In genomic region chr7:138407792-138408191, GRCh38 we compare ENCODE assay signal across 2 cellular contexts.
TF ChIP-seq lines count a peak whose summit lies in the region.

No MANE protein-coding gene starts in this region.

TF ChIP-seq in liver, 16 proteins besides CTCF, POLR2A, EP300 and RAD21:
- TF ChIP-seq ATF3 (IDR thresholded peaks at IDR 0.05) (no peak), NR2F2 (IDR thresholded peaks at IDR 0.05) (peak; percentile 26), FOXA2 (IDR thresholded peaks at IDR 0.05) (no peak), JUND (IDR thresholded peaks at IDR 0.05) (no peak), YY1 (IDR thresholded peaks at IDR 0.05) (no peak), RXRA (IDR thresholded peaks at IDR 0.05) (no peak), SP1 (IDR thresholded peaks at IDR 0.05) (no peak), ZBTB33 (IDR thresholded peaks at IDR 0.05) (no peak), TAF1 (conservative IDR thresholded peaks at IDR 0.05) (no peak), HNF4G (IDR thresholded peaks at IDR 0.05) (no peak), FOXA1 (IDR thresholded peaks at IDR 0.05) (no peak), GABPA (IDR thresholded peaks at IDR 0.05 in 1 of 2, conservative IDR thresholded peaks at IDR 0.05 in 1 of 2) (no peak), EGR1 (IDR thresholded peaks at IDR 0.05; ENCODE audit: low read depth in 2 of 2) (peak; percentile 30 to 54), HNF4A (conservative IDR thresholded peaks at IDR 0.05) (no peak)
- TF ChIP-seq, protein P1, sequence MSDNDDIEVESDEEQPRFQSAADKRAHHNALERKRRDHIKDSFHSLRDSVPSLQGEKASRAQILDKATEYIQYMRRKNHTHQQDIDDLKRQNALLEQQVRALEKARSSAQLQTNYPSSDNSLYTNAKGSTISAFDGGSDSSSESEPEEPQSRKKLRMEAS (IDR thresholded peaks at IDR 0.05): peak; percentile 59
- TF ChIP-seq, protein P2, sequence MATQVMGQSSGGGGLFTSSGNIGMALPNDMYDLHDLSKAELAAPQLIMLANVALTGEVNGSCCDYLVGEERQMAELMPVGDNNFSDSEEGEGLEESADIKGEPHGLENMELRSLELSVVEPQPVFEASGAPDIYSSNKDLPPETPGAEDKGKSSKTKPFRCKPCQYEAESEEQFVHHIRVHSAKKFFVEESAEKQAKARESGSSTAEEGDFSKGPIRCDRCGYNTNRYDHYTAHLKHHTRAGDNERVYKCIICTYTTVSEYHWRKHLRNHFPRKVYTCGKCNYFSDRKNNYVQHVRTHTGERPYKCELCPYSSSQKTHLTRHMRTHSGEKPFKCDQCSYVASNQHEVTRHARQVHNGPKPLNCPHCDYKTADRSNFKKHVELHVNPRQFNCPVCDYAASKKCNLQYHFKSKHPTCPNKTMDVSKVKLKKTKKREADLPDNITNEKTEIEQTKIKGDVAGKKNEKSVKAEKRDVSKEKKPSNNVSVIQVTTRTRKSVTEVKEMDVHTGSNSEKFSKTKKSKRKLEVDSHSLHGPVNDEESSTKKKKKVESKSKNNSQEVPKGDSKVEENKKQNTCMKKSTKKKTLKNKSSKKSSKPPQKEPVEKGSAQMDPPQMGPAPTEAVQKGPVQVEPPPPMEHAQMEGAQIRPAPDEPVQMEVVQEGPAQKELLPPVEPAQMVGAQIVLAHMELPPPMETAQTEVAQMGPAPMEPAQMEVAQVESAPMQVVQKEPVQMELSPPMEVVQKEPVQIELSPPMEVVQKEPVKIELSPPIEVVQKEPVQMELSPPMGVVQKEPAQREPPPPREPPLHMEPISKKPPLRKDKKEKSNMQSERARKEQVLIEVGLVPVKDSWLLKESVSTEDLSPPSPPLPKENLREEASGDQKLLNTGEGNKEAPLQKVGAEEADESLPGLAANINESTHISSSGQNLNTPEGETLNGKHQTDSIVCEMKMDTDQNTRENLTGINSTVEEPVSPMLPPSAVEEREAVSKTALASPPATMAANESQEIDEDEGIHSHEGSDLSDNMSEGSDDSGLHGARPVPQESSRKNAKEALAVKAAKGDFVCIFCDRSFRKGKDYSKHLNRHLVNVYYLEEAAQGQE (IDR thresholded peaks at IDR 0.05): no peak

TF ChIP-seq in HepG2, 621 proteins besides CTCF, POLR2A, EP300 and RAD21 (continued from another document):
- TF ChIP-seq, protein P3, sequence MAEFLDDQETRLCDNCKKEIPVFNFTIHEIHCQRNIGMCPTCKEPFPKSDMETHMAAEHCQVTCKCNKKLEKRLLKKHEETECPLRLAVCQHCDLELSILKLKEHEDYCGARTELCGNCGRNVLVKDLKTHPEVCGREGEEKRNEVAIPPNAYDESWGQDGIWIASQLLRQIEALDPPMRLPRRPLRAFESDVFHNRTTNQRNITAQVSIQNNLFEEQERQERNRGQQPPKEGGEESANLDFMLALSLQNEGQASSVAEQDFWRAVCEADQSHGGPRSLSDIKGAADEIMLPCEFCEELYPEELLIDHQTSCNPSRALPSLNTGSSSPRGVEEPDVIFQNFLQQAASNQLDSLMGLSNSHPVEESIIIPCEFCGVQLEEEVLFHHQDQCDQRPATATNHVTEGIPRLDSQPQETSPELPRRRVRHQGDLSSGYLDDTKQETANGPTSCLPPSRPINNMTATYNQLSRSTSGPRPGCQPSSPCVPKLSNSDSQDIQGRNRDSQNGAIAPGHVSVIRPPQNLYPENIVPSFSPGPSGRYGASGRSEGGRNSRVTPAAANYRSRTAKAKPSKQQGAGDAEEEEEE (CRISPR knock-in tag; IDR thresholded peaks at IDR 0.05; ENCODE audit: borderline replicate concordance): no peak
- TF ChIP-seq SKI (IDR thresholded peaks at IDR 0.05; ENCODE audit: partially characterized antibody): no peak
- no peak for TF ChIP-seq TOE1 (CRISPR knock-in tag; IDR thresholded peaks at IDR 0.05)
- no peak for TF ChIP-seq ZNF33A (CRISPR knock-in tag; IDR thresholded peaks at IDR 0.05; ENCODE audit: borderline replicate concordance)
- TF ChIP-seq AKAP8 (CRISPR knock-in tag; IDR thresholded peaks at IDR 0.05): no peak
- TF ChIP-seq DMAP1 (CRISPR knock-in tag; IDR thresholded peaks at IDR 0.05): no peak
- no peak for TF ChIP-seq STAT6 (CRISPR knock-in tag; IDR thresholded peaks at IDR 0.05; ENCODE audit: borderline replicate concordance)
- no peak for TF ChIP-seq ZNF207 (IDR thresholded peaks at IDR 0.05; ENCODE audit: borderline replicate concordance)
- TF ChIP-seq TBX2 (CRISPR knock-in tag; IDR thresholded peaks at IDR 0.05; ENCODE audit: borderline replicate concordance): no peak
- no peak for TF ChIP-seq TAF1 (CRISPR knock-in tag; IDR thresholded peaks at IDR 0.05)
- TF ChIP-seq, protein P4, sequence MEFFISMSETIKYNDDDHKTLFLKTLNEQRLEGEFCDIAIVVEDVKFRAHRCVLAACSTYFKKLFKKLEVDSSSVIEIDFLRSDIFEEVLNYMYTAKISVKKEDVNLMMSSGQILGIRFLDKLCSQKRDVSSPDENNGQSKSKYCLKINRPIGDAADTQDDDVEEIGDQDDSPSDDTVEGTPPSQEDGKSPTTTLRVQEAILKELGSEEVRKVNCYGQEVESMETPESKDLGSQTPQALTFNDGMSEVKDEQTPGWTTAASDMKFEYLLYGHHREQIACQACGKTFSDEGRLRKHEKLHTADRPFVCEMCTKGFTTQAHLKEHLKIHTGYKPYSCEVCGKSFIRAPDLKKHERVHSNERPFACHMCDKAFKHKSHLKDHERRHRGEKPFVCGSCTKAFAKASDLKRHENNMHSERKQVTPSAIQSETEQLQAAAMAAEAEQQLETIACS (CRISPR knock-in tag; IDR thresholded peaks at IDR 0.05): no peak
- TF ChIP-seq, protein P5, sequence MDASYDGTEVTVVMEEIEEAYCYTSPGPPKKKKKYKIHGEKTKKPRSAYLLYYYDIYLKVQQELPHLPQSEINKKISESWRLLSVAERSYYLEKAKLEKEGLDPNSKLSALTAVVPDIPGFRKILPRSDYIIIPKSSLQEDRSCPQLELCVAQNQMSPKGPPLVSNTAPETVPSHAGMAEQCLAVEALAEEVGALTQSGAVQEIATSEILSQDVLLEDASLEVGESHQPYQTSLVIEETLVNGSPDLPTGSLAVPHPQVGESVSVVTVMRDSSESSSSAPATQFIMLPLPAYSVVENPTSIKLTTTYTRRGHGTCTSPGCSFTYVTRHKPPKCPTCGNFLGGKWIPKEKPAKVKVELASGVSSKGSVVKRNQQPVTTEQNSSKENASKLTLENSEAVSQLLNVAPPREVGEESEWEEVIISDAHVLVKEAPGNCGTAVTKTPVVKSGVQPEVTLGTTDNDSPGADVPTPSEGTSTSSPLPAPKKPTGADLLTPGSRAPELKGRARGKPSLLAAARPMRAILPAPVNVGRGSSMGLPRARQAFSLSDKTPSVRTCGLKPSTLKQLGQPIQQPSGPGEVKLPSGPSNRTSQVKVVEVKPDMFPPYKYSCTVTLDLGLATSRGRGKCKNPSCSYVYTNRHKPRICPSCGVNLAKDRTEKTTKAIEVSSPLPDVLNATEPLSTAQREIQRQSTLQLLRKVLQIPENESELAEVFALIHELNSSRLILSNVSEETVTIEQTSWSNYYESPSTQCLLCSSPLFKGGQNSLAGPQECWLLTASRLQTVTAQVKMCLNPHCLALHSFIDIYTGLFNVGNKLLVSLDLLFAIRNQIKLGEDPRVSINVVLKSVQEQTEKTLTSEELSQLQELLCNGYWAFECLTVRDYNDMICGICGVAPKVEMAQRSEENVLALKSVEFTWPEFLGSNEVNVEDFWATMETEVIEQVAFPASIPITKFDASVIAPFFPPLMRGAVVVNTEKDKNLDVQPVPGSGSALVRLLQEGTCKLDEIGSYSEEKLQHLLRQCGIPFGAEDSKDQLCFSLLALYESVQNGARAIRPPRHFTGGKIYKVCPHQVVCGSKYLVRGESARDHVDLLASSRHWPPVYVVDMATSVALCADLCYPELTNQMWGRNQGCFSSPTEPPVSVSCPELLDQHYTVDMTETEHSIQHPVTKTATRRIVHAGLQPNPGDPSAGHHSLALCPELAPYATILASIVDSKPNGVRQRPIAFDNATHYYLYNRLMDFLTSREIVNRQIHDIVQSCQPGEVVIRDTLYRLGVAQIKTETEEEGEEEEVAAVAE (CRISPR knock-in tag; IDR thresholded peaks at IDR 0.05; ENCODE audit: borderline replicate concordance): no peak
- no peak for TF ChIP-seq MED8 (CRISPR knock-in tag; IDR thresholded peaks at IDR 0.05; ENCODE audit: insufficient replicate concordance)
- TF ChIP-seq RCOR2 (CRISPR knock-in tag; IDR thresholded peaks at IDR 0.05): no peak
- TF ChIP-seq SNAI1 (CRISPR knock-in tag; IDR thresholded peaks at IDR 0.05; ENCODE audit: borderline replicate concordance): no peak
- no peak for TF ChIP-seq ZXDC (CRISPR knock-in tag; IDR thresholded peaks at IDR 0.05)
